Comparison of ENCODE assay signal across 1 cellular context in genomic region chr12:57229634-57230380, GRCh38.
TF ChIP-seq lines count a peak whose summit lies in the region.

TSS of gene SHMT2 (plus strand) at chr12:57229711. CDS start at chr12:57229779, 68 bp downstream.

TF ChIP-seq in IMR-90, 13 proteins besides CTCF, POLR2A, EP300 and RAD21 (continued from another document):
- TF ChIP-seq CHD1 (IDR thresholded peaks at IDR 0.05; ENCODE audit: low read depth, low read length) (no peak; the same call in 1 of the 2 replicates), MAFK (IDR thresholded peaks at IDR 0.05; ENCODE audit: low read depth, low read length) (no peak)
